In genomic region chr1:228766788-228767187, GRCh38 we compare ENCODE assay signal across 19 cellular contexts. TPM values are rescaled to one million over a fixed set of nuclear protein-coding genes. Genes with fewer than 3 reads are reported as not detected.
DNase-seq lines count a peak whose midpoint lies in the region; ATAC-seq lines count a peak whose summit lies in the region.
"Had no signal": no experiment of that assay in that cellular context is flagged by ENCODE, and none has a peak within 500 bp of the region (broad histone marks: within the 10 kb centered on the region; RNA-seq: fewer than 3 reads in every experiment).

No MANE protein-coding gene starts in this region.

- H3K4ac ChIP-seq in mesenchymal stem cell (ENCODE audit: low read depth in 1 of 2, low read length in 2 of 2): no peak overlapping the region

- peaks cover 4% of the 10 kb centered on the region for H3K36me3 Mint-ChIP-seq in T-helper 17 cell (ENCODE audit: low read depth)
- no peaks in the 10 kb centered on the region for H3K36me3 Mint-ChIP-seq in central memory CD8-positive, alpha-beta T cell (ENCODE audit: insufficient read depth)
- H3K36me3 Mint-ChIP-seq: CD8-positive, alpha-beta T cell had no signal

- H3K4me3 ChIP-seq in mesenchymal stem cell (ENCODE audit: insufficient read depth in 1 of 2, low read depth in 1 of 2, low read length in 2 of 2) (no peak overlapping the region), H7 (ENCODE audit: insufficient read depth, low read depth, low read length) (no peak overlapping the region)
- H3K4me3 ChIP-seq: A549; BLaER1 treated with 17β-estradiol and CSF1 and Interleukin-3, amounts not matched to agents 10 nM and 100 nM; GM12878 had no signal

- no peak overlapping the region for H2BK5ac ChIP-seq in mesenchymal stem cell (ENCODE audit: low read depth, low read length, poor library complexity, severe bottlenecking)

- H2BK15ac ChIP-seq in mesenchymal stem cell (ENCODE audit: low read depth, poor library complexity, severe bottlenecking): peak overlapping the region; percentile 48

- H3K27me3 ChIP-seq in mesenchymal stem cell (ENCODE audit: control insufficient read depth in 1 of 2, insufficient read depth in 1 of 2, low read length in 2 of 2): peaks cover 29 to 59% of the 10 kb centered on the region in 2 experiments
- peaks cover 1% of the 10 kb centered on the region; the same call in 1 of the 2 replicates for H3K27me3 ChIP-seq in H7 (ENCODE audit: control insufficient read depth, insufficient read depth, low read length)
- H3K27me3 ChIP-seq: BLaER1 treated with 17β-estradiol and CSF1 and Interleukin-3, amounts not matched to agents 10 nM and 100 nM had no signal

- H3K4me1 ChIP-seq in mesenchymal stem cell (ENCODE audit: control insufficient read depth, insufficient read depth, low read depth, low read length): no peaks in the 10 kb centered on the region
- H3K4me1 ChIP-seq: A549 had no signal

- no peak overlapping the region for H2BK120ac ChIP-seq in mesenchymal stem cell (ENCODE audit: low read depth, low read length)

- H4K91ac ChIP-seq in mesenchymal stem cell (ENCODE audit: low read length): no peak overlapping the region

- no peak overlapping the region for H3K14ac ChIP-seq in mesenchymal stem cell (ENCODE audit: low read length in 2 of 2)

- H3K27ac Mint-ChIP-seq in T-helper 17 cell: peak overlapping the region; percentile 49
- peak overlapping the region; percentile 88 for H3K27ac Mint-ChIP-seq in central memory CD8-positive, alpha-beta T cell (ENCODE audit: low read depth)
- H3K27ac Mint-ChIP-seq: B cell; CD4-positive, alpha-beta T cell; CD8-positive, alpha-beta T cell had no signal

- H2AFZ ChIP-seq in mesenchymal stem cell (ENCODE audit: low read depth, low read length): no peak overlapping the region

- no peak overlapping the region for H3K27ac ChIP-seq in mesenchymal stem cell (ENCODE audit: low read length, poor library complexity, severe bottlenecking)
- H3K27ac ChIP-seq: 22Rv1; A549; BLaER1 treated with 17β-estradiol and CSF1 and Interleukin-3, amounts not matched to agents 10 nM and 100 nM had no signal

- H3K4me1 Mint-ChIP-seq in T-helper 17 cell: peaks cover 11% of the 10 kb centered on the region
- peaks cover 32% of the 10 kb centered on the region for H3K4me1 Mint-ChIP-seq in central memory CD8-positive, alpha-beta T cell

- no peaks in the 10 kb centered on the region for H3K27me3 Mint-ChIP-seq in T-helper 17 cell
- H3K27me3 Mint-ChIP-seq in central memory CD8-positive, alpha-beta T cell: no peaks in the 10 kb centered on the region
- H3K27me3 Mint-ChIP-seq: CD4-positive, alpha-beta T cell had no signal

- WGBS in mesenchymal stem cell: 75% methylated on average over 2 of the region's 3 CpGs

- no peak overlapping the region for H2AK5ac ChIP-seq in mesenchymal stem cell (ENCODE audit: low read length, severe bottlenecking)

- no peaks in the 10 kb centered on the region for H3K79me1 ChIP-seq in mesenchymal stem cell (replicated peaks; ENCODE audit: low read length, poor library complexity, severe bottlenecking)

- no peak overlapping the region for H3K4me2 ChIP-seq in mesenchymal stem cell (ENCODE audit: low read length, poor library complexity, severe bottlenecking)
- H3K4me2 ChIP-seq: A549; BLaER1 treated with 17β-estradiol and CSF1 and Interleukin-3, amounts not matched to agents 10 nM and 100 nM had no signal

- H3K9me3 ChIP-seq in T-helper 17 cell (ENCODE audit: control insufficient read depth, low read length, poor library complexity, severe bottlenecking): no peaks in the 10 kb centered on the region
- no peaks in the 10 kb centered on the region for H3K9me3 ChIP-seq in mesenchymal stem cell (ENCODE audit: control insufficient read depth, low read length)
- H3K9me3 ChIP-seq: A549; BLaER1 treated with 17β-estradiol and CSF1 and Interleukin-3, amounts not matched to agents 10 nM and 100 nM; Caco-2 had no signal

- H3K36me3 ChIP-seq in mesenchymal stem cell (ENCODE audit: control insufficient read depth in 1 of 2, insufficient read depth in 2 of 2, low read depth in 1 of 2, low read length in 2 of 2) (no peaks in the 10 kb centered on the region), H7 (replicated peaks; ENCODE audit: control insufficient read depth, insufficient read depth, low read length) (no peaks in the 10 kb centered on the region)
- H3K36me3 ChIP-seq: BLaER1 treated with 17β-estradiol and CSF1 and Interleukin-3, amounts not matched to agents 10 nM and 100 nM had no signal

- ATAC-seq in T-helper 17 cell: no peak
- no peak for ATAC-seq in central memory CD8-positive, alpha-beta T cell (replicated peaks; ENCODE audit: extremely low read depth, poor library complexity, severe bottlenecking)
- ATAC-seq: A549; CD8-positive, alpha-beta T cell; GM12878 had no signal

- H2BK12ac ChIP-seq in mesenchymal stem cell (ENCODE audit: low read length in 2 of 2): no peak overlapping the region

- H4K8ac ChIP-seq in mesenchymal stem cell (ENCODE audit: low read length): no peak overlapping the region

- H3K9me3 Mint-ChIP-seq in central memory CD8-positive, alpha-beta T cell: no peaks in the 10 kb centered on the region
- H3K9me3 Mint-ChIP-seq: CD4-positive, alpha-beta T cell; CD8-positive, alpha-beta T cell had no signal

- H3K23ac ChIP-seq in mesenchymal stem cell (ENCODE audit: low read length in 2 of 2): no peak overlapping the region

- peak; percentile 25 for DNase-seq in NCI-H82 (lab: John Stamatoyannopoulos, UW)
- no peak for DNase-seq in NCI-H82 treated with DMSO at 0.1 percent for 48 hours (lab: John Stamatoyannopoulos, UW; ENCODE audit: unreplicated experiment)
- no peak for DNase-seq in T-helper 17 cell
- no peak for DNase-seq in central memory CD8-positive, alpha-beta T cell (ENCODE audit: low spot score in 2 of 2)
- DNase-seq in mesenchymal stem cell: no peak
- DNase-seq in H7: no peak
- no peak for DNase-seq in NCI-H446 treated with DMSO at 0.1 percent for 48 hours (lab: John Stamatoyannopoulos, UW)
- DNase-seq: AML-193; Caco-2; Calu3; CD4-positive, alpha-beta T cell; CD8-positive, alpha-beta T cell; DMS79 treated with DMSO at 0.1 percent for 48 hours; GF-D8 had no signal

- H3K4me3 Mint-ChIP-seq in T-helper 17 cell: no peak overlapping the region
- H3K4me3 Mint-ChIP-seq in central memory CD8-positive, alpha-beta T cell: no peak overlapping the region
- H3K4me3 Mint-ChIP-seq: B cell; CD4-positive, alpha-beta T cell; CD8-positive, alpha-beta T cell had no signal

- no peak overlapping the region for H3K9ac ChIP-seq in mesenchymal stem cell (ENCODE audit: low read length)
- H3K9ac ChIP-seq: BLaER1 treated with 17β-estradiol and CSF1 and Interleukin-3, amounts not matched to agents 10 nM and 100 nM had no signal

- H3K18ac ChIP-seq in mesenchymal stem cell (ENCODE audit: low read depth in 1 of 2, low read length in 2 of 2): no peak overlapping the region

RNA-seq across cellular contexts. Expression of gene RHOU, which starts 31.5 kb away (rescaled TPM):
- total RNA-seq in T-helper 17 cell: 1 to 10 TPM; 1.5 to 2.0 TPM
- polyA plus RNA-seq in mesenchymal stem cell (2013, experiment 1 of 2): 7.9 TPM
- 7.8 TPM for polyA plus RNA-seq in mesenchymal stem cell (2013, experiment 2 of 2)
- 11.0 and 17.6 TPM in 2 replicates for total RNA-seq in H7 (2014; rRNA removed; shearing (Covaris generic))
- total RNA-seq: B cell, GM12878 had no signal
- polyA plus RNA-seq: GM12878 had no signal
